ENCODE assay signal across 1 cellular context in the genomic region with DNA sequence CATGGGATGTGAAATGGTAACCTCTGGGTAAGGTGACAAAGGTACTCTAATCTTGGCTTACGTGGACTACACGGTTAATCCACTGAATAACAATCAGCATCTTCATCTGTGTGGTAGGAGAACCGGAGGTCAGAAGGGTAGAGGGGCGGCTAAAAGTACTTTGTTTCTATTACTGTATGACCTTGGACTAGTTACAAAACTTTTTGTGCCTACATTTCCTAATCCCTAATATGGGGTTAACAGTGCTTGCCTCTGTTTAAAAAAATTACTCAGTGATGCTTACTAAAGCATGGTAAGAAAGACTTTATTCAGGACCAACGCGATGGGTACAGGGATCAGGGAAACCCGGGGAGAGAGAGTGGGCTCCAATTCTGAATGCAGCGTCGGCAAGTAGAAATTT.
TF ChIP-seq lines count a peak whose summit lies in the region.

No MANE protein-coding gene starts in this region.

TF ChIP-seq in WTC11, 78 proteins besides CTCF, POLR2A, EP300 and RAD21 (continued from another document):
- TF ChIP-seq, protein P1, sequence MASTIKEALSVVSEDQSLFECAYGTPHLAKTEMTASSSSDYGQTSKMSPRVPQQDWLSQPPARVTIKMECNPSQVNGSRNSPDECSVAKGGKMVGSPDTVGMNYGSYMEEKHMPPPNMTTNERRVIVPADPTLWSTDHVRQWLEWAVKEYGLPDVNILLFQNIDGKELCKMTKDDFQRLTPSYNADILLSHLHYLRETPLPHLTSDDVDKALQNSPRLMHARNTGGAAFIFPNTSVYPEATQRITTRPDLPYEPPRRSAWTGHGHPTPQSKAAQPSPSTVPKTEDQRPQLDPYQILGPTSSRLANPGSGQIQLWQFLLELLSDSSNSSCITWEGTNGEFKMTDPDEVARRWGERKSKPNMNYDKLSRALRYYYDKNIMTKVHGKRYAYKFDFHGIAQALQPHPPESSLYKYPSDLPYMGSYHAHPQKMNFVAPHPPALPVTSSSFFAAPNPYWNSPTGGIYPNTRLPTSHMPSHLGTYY (CRISPR knock-in tag; IDR thresholded peaks at IDR 0.05), result no peak
TF ChIP-seq in WTC11: peak in this region for 0.
